13 cellular contexts compared by ENCODE assay signal in the genomic region with DNA sequence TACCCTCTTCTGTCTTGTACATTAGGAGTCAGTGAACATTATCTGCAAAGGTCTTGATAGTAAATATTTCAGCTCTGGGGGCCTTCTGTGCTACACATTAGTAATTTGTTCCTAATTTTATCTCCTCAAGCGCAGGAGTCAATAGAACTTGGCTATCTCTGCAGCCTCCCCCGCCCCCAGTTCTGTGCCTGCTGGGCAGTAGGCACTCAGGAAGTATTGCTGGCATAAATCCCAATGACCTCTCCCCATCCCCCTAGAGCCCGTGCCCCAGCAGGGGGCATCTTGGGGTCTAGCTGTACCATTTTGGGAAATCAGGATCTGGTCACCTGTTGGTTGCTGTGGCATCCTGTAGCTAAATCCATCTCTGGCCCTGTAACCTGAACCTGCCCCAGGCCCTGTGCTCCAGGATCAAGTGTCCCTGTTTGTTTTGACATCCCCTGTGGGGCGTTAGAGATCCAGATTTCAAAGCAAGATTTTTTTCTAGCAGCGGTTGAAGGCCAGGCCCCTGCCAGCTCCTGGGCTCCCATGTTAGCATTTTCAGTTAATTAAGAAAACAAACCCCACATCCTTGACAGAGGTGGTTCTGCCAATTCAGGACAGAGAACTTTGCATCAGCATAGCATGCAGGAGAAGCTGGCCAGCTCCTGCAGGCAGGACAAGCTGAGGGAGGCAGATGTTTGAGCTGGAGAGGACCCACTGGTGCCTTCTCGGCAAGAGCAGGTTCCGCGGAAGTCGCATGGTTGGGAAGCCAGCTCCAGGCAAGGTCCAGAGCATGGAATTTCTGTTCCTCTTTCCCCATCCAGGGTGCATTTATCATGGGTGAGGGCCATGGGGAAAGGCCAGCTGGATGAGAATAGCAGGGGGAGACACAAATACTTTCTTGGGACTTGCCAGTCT. TPM values are rescaled to one million over a fixed set of nuclear protein-coding genes. Genes with fewer than 3 reads are reported as not detected.
DNase-seq lines count a peak whose midpoint lies in the region; ATAC-seq and TF ChIP-seq lines count a peak whose summit lies in the region.
"Had no signal": no experiment of that assay in that cellular context is flagged by ENCODE, and none has a peak within 500 bp of the region (broad histone marks: within the 10 kb centered on the region; RNA-seq: fewer than 3 reads in every experiment).

No MANE protein-coding gene starts in this region.

- no peaks in the 10 kb centered on the region for H3K9me2 ChIP-seq in GM23338 (ENCODE audit: insufficient read depth)

- H3K9me3 Mint-ChIP-seq in GM23338: no peaks in the 10 kb centered on the region

- no peak overlapping the region for H2AFZ ChIP-seq in GM23338

- H3K27me3 ChIP-seq in GM23338 (ENCODE audit: insufficient read depth) (no peaks in the 10 kb centered on the region), right atrium auricular region (no peaks in the 10 kb centered on the region), skeletal muscle satellite cell (ENCODE audit: control insufficient read depth, insufficient read depth, low read length) (no peaks in the 10 kb centered on the region), body of pancreas (no peaks in the 10 kb centered on the region)
- H3K27me3 ChIP-seq: BE2C had no signal

- H3K79me2 ChIP-seq in GM23338 (replicated peaks; ENCODE audit: insufficient read depth): no peaks in the 10 kb centered on the region

- H3K9me3 ChIP-seq in right atrium auricular region: no peaks in the 10 kb centered on the region
- H3K9me3 ChIP-seq in skeletal muscle satellite cell (replicated peaks; ENCODE audit: low read length): no peaks in the 10 kb centered on the region
- no peaks in the 10 kb centered on the region for H3K9me3 ChIP-seq in body of pancreas
- H3K9me3 ChIP-seq: BE2C had no signal

- peaks cover 10% of the 10 kb centered on the region; the same call in 1 of the 2 replicates for H3K4me1 ChIP-seq in GM23338 (ENCODE audit: insufficient read depth)
- H3K4me1 ChIP-seq in right atrium auricular region: peaks cover 0 to 46% of the 10 kb centered on the region in 2 donors
- peaks cover 29% of the 10 kb centered on the region for H3K4me1 ChIP-seq in skeletal muscle satellite cell (ENCODE audit: control insufficient read depth, insufficient read depth, low read length)
- H3K4me1 ChIP-seq in body of pancreas: peaks cover 7% of the 10 kb centered on the region
- H3K4me1 ChIP-seq: BE2C had no signal

- H3K4me3 ChIP-seq in GM23338 (no peak overlapping the region), right atrium auricular region (no peak overlapping the region), skeletal muscle satellite cell (ENCODE audit: low read length) (peak overlapping the region; percentile 44), body of pancreas (no peak overlapping the region)

- no peaks in the 10 kb centered on the region for H3K36me3 ChIP-seq in GM23338 (ENCODE audit: insufficient read depth)
- no peaks in the 10 kb centered on the region for H3K36me3 ChIP-seq in right atrium auricular region
- H3K36me3 ChIP-seq in skeletal muscle satellite cell (ENCODE audit: insufficient read depth, low read length): no peaks in the 10 kb centered on the region
- no peaks in the 10 kb centered on the region for H3K36me3 ChIP-seq in body of pancreas (replicated peaks in 1 of 2; ENCODE audit: insufficient read depth in 1 of 2, low read depth in 2 of 2)
- H3K36me3 ChIP-seq: BE2C had no signal

- no peaks in the 10 kb centered on the region for H3F3A ChIP-seq in GM23338 (replicated peaks; ENCODE audit: low read depth)

- TF ChIP-seq POLR2A in body of pancreas (IDR thresholded peaks at IDR 0.05): no peak

- DNase-seq in GM23338 (ENCODE audit: low spot score) (peak; percentile 28), NCI-H345 treated with DMSO at 0.1 percent for 48 hours (lab: John Stamatoyannopoulos, UW; ENCODE audit: unreplicated experiment) (peak; percentile 2), right atrium auricular region (ENCODE audit: low spot score) (no peak), body of pancreas (no peak), T-helper 9 cell (no peak)
- DNase-seq in activated CD8-positive, alpha-beta memory T cell treated with anti-CD3 and anti-CD28 coated beads for 24 hours: no peak
- DNase-seq: activated naive CD4-positive, alpha-beta T cell treated with anti-CD3 and anti-CD28 coated beads, Interleukin-2, amount 50 U/mL, for 16 hours; BE2C; NCI-H446 treated with DMSO at 0.1 percent for 48 hours; stimulated activated CD8-positive, alpha-beta memory T cell treated with anti-CD3 and anti-CD28 coated beads, Interleukin-4, amount 100 ng/mL, for 48 hours had no signal

- no peak overlapping the region for H3K4me3 Mint-ChIP-seq in GM23338

- no peaks in the 10 kb centered on the region for H3K36me3 Mint-ChIP-seq in GM23338 (ENCODE audit: low read depth)

- intact Hi-C loops in body of pancreas (cut with DNase I): no loop called here

- WGBS in body of pancreas, 2 donors: 66 to 72% methylated on average over 9 of the region's 9 CpGs

- no peaks in the 10 kb centered on the region for H4K20me1 ChIP-seq in GM23338 (replicated peaks; ENCODE audit: insufficient read depth)

- peaks cover 11% of the 10 kb centered on the region for H3K27me3 Mint-ChIP-seq in GM23338 (ENCODE audit: insufficient read depth, low read depth, poor library complexity)

- H3K27ac Mint-ChIP-seq in GM23338: no peak overlapping the region

- peaks cover 34% of the 10 kb centered on the region for H3K4me1 Mint-ChIP-seq in GM23338

- peak; percentile 76 for ATAC-seq in GM23338
- no peak for ATAC-seq in body of pancreas
- ATAC-seq in GM18867 (IDR thresholded peaks at IDR 0.05; ENCODE audit: unreplicated experiment): no peak

- H3K4me2 ChIP-seq in GM23338: no peak overlapping the region
- H3K4me2 ChIP-seq in skeletal muscle satellite cell (ENCODE audit: low read length): peak overlapping the region; percentile 74

- TF ChIP-seq CTCF in GM23338 (conservative IDR thresholded peaks at IDR 0.05; ENCODE audit: low read depth in 2 of 2) (0 out of 4 replicates have a peak, but pooled peaks of 1 of the 2 experiments have one; percentile 17), right atrium auricular region (IDR thresholded peaks at IDR 0.05) (no peak), body of pancreas (IDR thresholded peaks at IDR 0.05) (no peak)

- H3K27ac ChIP-seq in GM23338 (ENCODE audit: low read depth) (no peak overlapping the region), right atrium auricular region (peak overlapping the region; percentile 55 to 69), body of pancreas (peak overlapping the region in 2 of 4 donors; percentile 45 to 53)

- peak overlapping the region; percentile 14 for H3K9ac ChIP-seq in skeletal muscle satellite cell (ENCODE audit: low read depth, low read length)

TF ChIP-seq in GM23338, 12 proteins besides CTCF, POLR2A, EP300 and RAD21 (continues in another document):
- TF ChIP-seq EZH2phosphoT487 (IDR thresholded peaks at IDR 0.05; ENCODE audit: unreplicated experiment) (no peak), EZH2 (IDR thresholded peaks at IDR 0.05; ENCODE audit: low read depth, unreplicated experiment) (no peak), CREB1 (CRISPR knock-in tag; IDR thresholded peaks at IDR 0.05; ENCODE audit: low read depth) (no peak), ZNF331 (CRISPR knock-in tag; IDR thresholded peaks at IDR 0.05; ENCODE audit: low read depth) (no peak), STAT1 (IDR thresholded peaks at IDR 0.05; ENCODE audit: unreplicated experiment) (no peak), ZNF114 (CRISPR knock-in tag; IDR thresholded peaks at IDR 0.05) (no peak)
- TF ChIP-seq, protein P1, sequence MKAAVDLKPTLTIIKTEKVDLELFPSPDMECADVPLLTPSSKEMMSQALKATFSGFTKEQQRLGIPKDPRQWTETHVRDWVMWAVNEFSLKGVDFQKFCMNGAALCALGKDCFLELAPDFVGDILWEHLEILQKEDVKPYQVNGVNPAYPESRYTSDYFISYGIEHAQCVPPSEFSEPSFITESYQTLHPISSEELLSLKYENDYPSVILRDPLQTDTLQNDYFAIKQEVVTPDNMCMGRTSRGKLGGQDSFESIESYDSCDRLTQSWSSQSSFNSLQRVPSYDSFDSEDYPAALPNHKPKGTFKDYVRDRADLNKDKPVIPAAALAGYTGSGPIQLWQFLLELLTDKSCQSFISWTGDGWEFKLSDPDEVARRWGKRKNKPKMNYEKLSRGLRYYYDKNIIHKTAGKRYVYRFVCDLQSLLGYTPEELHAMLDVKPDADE (IDR thresholded peaks at IDR 0.05): no peak
- TF ChIP-seq, protein P2, sequence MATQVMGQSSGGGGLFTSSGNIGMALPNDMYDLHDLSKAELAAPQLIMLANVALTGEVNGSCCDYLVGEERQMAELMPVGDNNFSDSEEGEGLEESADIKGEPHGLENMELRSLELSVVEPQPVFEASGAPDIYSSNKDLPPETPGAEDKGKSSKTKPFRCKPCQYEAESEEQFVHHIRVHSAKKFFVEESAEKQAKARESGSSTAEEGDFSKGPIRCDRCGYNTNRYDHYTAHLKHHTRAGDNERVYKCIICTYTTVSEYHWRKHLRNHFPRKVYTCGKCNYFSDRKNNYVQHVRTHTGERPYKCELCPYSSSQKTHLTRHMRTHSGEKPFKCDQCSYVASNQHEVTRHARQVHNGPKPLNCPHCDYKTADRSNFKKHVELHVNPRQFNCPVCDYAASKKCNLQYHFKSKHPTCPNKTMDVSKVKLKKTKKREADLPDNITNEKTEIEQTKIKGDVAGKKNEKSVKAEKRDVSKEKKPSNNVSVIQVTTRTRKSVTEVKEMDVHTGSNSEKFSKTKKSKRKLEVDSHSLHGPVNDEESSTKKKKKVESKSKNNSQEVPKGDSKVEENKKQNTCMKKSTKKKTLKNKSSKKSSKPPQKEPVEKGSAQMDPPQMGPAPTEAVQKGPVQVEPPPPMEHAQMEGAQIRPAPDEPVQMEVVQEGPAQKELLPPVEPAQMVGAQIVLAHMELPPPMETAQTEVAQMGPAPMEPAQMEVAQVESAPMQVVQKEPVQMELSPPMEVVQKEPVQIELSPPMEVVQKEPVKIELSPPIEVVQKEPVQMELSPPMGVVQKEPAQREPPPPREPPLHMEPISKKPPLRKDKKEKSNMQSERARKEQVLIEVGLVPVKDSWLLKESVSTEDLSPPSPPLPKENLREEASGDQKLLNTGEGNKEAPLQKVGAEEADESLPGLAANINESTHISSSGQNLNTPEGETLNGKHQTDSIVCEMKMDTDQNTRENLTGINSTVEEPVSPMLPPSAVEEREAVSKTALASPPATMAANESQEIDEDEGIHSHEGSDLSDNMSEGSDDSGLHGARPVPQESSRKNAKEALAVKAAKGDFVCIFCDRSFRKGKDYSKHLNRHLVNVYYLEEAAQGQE (IDR thresholded peaks at IDR 0.05; ENCODE audit: unreplicated experiment): no peak

RNA-seq across cellular contexts. Expression of a gene that starts 32.1 kb away (rescaled TPM):
- total RNA-seq in GM23338 (2014; rRNA removed; shearing (Covaris generic)): 2.5 and 4.9 TPM in 2 replicates
- 1.4 and 2.2 TPM in 2 replicates for polyA plus RNA-seq in GM23338 (2016; fragmentation: Nextera tagmentation; extraction: Ambion mirVana)
- 1 to 10 TPM; 8.3 to 9.7 TPM for total RNA-seq in right atrium auricular region
- total RNA-seq in skeletal muscle satellite cell (2012; rRNA removed): 0.51 and 2.2 TPM in 2 replicates
- 10 to 100 TPM; 10.1 to 12.2 TPM for total RNA-seq in body of pancreas
- polyA plus RNA-seq: keratinocyte had no signal

Comparison
In these comparisons a context has a peak if more than half of its experiments do, and no peak if none do; other contexts are left out.
1. DNase-seq: peak in GM23338 (single experiment) and NCI-H345 treated with DMSO at 0.1 percent for 48 hours (single experiment); none in right atrium auricular region (single experiment), body of pancreas (0 of 4), activated CD8-positive, alpha-beta memory T cell treated with anti-CD3 and anti-CD28 coated beads for 24 hours (single experiment) and T-helper 9 cell (single experiment).